Comparison of ENCODE assay signal across 1 cellular context in the genomic region with DNA sequence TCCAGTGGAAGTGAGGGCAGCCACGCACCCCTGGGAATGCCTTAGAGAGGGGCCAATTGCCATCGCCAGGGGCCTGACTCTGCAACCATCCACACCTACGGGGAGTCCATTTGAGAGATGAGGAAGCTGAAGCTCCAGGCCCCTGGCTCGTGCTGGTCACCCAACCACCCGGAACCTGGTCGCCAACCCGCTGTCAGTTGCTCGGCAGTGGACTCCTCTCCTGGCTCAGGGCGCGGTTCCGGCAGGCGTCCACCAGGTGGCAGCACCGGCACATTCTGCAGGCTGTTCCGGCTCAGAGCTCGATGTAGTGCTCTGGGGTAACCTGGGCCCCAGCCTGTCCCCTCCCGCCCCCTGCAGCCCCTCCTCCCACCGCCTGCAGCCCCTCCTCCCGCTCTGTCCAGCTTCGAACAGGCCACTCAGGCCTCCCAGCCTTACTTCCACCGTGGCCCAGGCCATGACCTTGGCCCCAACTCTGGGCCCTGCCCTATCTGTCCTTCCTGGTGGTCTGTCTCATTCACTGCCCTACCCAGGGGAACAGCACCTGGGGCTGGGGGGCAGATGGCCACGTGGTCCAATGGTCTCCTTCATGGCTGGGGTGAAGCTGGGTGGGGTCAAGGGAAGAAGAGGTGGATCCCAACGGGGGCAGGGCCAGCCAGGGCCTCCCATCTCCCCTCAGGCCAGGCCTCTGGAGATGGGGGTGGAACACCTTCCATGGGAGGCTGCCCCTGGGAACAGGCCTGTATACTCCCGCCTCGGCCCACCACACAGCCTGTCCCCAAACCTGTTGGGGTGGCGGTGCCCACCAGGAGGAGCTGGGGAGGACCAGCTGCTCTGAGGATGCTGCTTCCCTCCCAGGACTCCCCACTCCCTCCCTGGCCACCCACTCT.
A peak's percentile ranks its signal among the peaks of the same experiment; 100 is the strongest.
TF ChIP-seq lines count a peak whose summit lies in the region.

No MANE protein-coding gene starts in this region.

TF ChIP-seq in K562, 482 proteins besides CTCF, POLR2A, EP300 and RAD21 (continues in another document):
- TF ChIP-seq ARNT (IDR thresholded peaks at IDR 0.05): no peak
- TF ChIP-seq, protein P1, sequence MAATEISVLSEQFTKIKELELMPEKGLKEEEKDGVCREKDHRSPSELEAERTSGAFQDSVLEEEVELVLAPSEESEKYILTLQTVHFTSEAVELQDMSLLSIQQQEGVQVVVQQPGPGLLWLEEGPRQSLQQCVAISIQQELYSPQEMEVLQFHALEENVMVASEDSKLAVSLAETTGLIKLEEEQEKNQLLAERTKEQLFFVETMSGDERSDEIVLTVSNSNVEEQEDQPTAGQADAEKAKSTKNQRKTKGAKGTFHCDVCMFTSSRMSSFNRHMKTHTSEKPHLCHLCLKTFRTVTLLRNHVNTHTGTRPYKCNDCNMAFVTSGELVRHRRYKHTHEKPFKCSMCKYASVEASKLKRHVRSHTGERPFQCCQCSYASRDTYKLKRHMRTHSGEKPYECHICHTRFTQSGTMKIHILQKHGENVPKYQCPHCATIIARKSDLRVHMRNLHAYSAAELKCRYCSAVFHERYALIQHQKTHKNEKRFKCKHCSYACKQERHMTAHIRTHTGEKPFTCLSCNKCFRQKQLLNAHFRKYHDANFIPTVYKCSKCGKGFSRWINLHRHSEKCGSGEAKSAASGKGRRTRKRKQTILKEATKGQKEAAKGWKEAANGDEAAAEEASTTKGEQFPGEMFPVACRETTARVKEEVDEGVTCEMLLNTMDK (IDR thresholded peaks at IDR 0.05; ENCODE audit: borderline replicate concordance, insufficient read depth, low read depth, low read length, poor library complexity, severe bottlenecking): peak; percentile 66
- TF ChIP-seq SREBF1 (IDR thresholded peaks at IDR 0.05; ENCODE audit: borderline replicate concordance, low read depth, low read length): no peak
- TF ChIP-seq ZNF217 (CRISPR knock-in tag; IDR thresholded peaks at IDR 0.05): no peak
- TF ChIP-seq ESRRA (IDR thresholded peaks at IDR 0.05; ENCODE audit: borderline replicate concordance, low read depth): peak; percentile 70
- TF ChIP-seq, protein P2, sequence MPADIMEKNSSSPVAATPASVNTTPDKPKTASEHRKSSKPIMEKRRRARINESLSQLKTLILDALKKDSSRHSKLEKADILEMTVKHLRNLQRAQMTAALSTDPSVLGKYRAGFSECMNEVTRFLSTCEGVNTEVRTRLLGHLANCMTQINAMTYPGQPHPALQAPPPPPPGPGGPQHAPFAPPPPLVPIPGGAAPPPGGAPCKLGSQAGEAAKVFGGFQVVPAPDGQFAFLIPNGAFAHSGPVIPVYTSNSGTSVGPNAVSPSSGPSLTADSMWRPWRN (IDR thresholded peaks at IDR 0.05; ENCODE audit: low read depth): no peak
- no peak for TF ChIP-seq GATAD2A (IDR thresholded peaks at IDR 0.05)
- peak; percentile 63; the same call in 1 of the 2 replicates for TF ChIP-seq EP400 (IDR thresholded peaks at IDR 0.05)
- TF ChIP-seq TOE1 (IDR thresholded peaks at IDR 0.05; ENCODE audit: borderline replicate concordance): no peak
- no peak for TF ChIP-seq TOE1 (CRISPR knock-in tag; IDR thresholded peaks at IDR 0.05; ENCODE audit: borderline replicate concordance, low read depth)
- TF ChIP-seq ATF1 (CRISPR knock-in tag; IDR thresholded peaks at IDR 0.05): no peak
- TF ChIP-seq ATF1 (tag; IDR thresholded peaks at IDR 0.05): no peak
- TF ChIP-seq ZNF239 (CRISPR knock-in tag; IDR thresholded peaks at IDR 0.05): no peak
- TF ChIP-seq ZNF695 (CRISPR knock-in tag; IDR thresholded peaks at IDR 0.05): no peak
- peak in 1 of 2 experiments; percentile 20; a peak in 1 of 4 replicates for TF ChIP-seq TEAD1 (CRISPR knock-in tag; IDR thresholded peaks at IDR 0.05)
- TF ChIP-seq, protein P3, sequence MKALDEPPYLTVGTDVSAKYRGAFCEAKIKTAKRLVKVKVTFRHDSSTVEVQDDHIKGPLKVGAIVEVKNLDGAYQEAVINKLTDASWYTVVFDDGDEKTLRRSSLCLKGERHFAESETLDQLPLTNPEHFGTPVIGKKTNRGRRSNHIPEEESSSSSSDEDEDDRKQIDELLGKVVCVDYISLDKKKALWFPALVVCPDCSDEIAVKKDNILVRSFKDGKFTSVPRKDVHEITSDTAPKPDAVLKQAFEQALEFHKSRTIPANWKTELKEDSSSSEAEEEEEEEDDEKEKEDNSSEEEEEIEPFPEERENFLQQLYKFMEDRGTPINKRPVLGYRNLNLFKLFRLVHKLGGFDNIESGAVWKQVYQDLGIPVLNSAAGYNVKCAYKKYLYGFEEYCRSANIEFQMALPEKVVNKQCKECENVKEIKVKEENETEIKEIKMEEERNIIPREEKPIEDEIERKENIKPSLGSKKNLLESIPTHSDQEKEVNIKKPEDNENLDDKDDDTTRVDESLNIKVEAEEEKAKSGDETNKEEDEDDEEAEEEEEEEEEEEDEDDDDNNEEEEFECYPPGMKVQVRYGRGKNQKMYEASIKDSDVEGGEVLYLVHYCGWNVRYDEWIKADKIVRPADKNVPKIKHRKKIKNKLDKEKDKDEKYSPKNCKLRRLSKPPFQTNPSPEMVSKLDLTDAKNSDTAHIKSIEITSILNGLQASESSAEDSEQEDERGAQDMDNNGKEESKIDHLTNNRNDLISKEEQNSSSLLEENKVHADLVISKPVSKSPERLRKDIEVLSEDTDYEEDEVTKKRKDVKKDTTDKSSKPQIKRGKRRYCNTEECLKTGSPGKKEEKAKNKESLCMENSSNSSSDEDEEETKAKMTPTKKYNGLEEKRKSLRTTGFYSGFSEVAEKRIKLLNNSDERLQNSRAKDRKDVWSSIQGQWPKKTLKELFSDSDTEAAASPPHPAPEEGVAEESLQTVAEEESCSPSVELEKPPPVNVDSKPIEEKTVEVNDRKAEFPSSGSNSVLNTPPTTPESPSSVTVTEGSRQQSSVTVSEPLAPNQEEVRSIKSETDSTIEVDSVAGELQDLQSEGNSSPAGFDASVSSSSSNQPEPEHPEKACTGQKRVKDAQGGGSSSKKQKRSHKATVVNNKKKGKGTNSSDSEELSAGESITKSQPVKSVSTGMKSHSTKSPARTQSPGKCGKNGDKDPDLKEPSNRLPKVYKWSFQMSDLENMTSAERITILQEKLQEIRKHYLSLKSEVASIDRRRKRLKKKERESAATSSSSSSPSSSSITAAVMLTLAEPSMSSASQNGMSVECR (CRISPR knock-in tag; IDR thresholded peaks at IDR 0.05): peak; percentile 42; the same call in 1 of the 2 replicates
- TF ChIP-seq, protein P4, sequence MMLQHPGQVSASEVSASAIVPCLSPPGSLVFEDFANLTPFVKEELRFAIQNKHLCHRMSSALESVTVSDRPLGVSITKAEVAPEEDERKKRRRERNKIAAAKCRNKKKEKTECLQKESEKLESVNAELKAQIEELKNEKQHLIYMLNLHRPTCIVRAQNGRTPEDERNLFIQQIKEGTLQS (IDR thresholded peaks at IDR 0.05): no peak
- TF ChIP-seq, protein P4 (CRISPR knock-in tag; conservative IDR thresholded peaks at IDR 0.05): no peak
- TF ChIP-seq, protein P5, sequence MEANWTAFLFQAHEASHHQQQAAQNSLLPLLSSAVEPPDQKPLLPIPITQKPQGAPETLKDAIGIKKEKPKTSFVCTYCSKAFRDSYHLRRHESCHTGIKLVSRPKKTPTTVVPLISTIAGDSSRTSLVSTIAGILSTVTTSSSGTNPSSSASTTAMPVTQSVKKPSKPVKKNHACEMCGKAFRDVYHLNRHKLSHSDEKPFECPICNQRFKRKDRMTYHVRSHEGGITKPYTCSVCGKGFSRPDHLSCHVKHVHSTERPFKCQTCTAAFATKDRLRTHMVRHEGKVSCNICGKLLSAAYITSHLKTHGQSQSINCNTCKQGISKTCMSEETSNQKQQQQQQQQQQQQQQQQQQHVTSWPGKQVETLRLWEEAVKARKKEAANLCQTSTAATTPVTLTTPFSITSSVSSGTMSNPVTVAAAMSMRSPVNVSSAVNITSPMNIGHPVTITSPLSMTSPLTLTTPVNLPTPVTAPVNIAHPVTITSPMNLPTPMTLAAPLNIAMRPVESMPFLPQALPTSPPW (CRISPR knock-in tag; IDR thresholded peaks at IDR 0.05): peak; percentile 81
- TF ChIP-seq, protein P6, sequence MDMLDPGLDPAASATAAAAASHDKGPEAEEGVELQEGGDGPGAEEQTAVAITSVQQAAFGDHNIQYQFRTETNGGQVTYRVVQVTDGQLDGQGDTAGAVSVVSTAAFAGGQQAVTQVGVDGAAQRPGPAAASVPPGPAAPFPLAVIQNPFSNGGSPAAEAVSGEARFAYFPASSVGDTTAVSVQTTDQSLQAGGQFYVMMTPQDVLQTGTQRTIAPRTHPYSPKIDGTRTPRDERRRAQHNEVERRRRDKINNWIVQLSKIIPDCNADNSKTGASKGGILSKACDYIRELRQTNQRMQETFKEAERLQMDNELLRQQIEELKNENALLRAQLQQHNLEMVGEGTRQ (CRISPR knock-in tag; IDR thresholded peaks at IDR 0.05): peak; percentile 60
- TF ChIP-seq ZNF57 (CRISPR knock-in tag; IDR thresholded peaks at IDR 0.05): no peak
- peak; percentile 64; the same call in 1 of the 2 replicates for TF ChIP-seq RAD51 (IDR thresholded peaks at IDR 0.05; ENCODE audit: borderline replicate concordance, low read depth)
- TF ChIP-seq SOX6 (IDR thresholded peaks at IDR 0.05): no peak
- peak; percentile 72; the same call in 1 of the 2 replicates for TF ChIP-seq ZBTB7A (IDR thresholded peaks at IDR 0.05; ENCODE audit: borderline replicate concordance, control insufficient read depth, low read depth, low read length)
- TF ChIP-seq, protein P7, sequence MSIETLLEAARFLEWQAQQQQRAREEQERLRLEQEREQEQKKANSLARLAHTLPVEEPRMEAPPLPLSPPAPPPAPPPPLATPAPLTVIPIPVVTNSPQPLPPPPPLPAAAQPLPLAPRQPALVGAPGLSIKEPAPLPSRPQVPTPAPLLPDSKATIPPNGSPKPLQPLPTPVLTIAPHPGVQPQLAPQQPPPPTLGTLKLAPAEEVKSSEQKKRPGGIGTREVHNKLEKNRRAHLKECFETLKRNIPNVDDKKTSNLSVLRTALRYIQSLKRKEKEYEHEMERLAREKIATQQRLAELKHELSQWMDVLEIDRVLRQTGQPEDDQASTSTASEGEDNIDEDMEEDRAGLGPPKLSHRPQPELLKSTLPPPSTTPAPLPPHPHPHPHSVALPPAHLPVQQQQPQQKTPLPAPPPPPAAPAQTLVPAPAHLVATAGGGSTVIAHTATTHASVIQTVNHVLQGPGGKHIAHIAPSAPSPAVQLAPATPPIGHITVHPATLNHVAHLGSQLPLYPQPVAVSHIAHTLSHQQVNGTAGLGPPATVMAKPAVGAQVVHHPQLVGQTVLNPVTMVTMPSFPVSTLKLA (conservative IDR thresholded peaks at IDR 0.05): peak; percentile 69 to 76; a peak in 3 of 4 replicates
- no peak for TF ChIP-seq NR2C2 (CRISPR knock-in tag; IDR thresholded peaks at IDR 0.05)
- TF ChIP-seq NR2C2 (tag; IDR thresholded peaks at IDR 0.05): 0 out of 2 replicates have a peak, but pooled peaks have one; percentile 15
- TF ChIP-seq POLR2AphosphoS5 (IDR thresholded peaks at IDR 0.05; ENCODE audit: control insufficient read depth, insufficient read depth, low read depth, low read length): peak; percentile 27; the same call in 1 of the 2 replicates
- no peak for TF ChIP-seq NCOA1 (IDR thresholded peaks at IDR 0.05; ENCODE audit: low read depth)
- peak; percentile 43 for TF ChIP-seq POLR2B (IDR thresholded peaks at IDR 0.05; ENCODE audit: low read depth, partially characterized antibody)
- TF ChIP-seq COPS2 (conservative IDR thresholded peaks at IDR 0.05): no peak
- peak in 1 of 2 experiments; percentile 51; a peak in 1 of 4 replicates for TF ChIP-seq HDAC1 (IDR thresholded peaks at IDR 0.05)
- TF ChIP-seq ELF1 (tag; IDR thresholded peaks at IDR 0.05): 0 out of 2 replicates have a peak, but pooled peaks have one; percentile 21
- TF ChIP-seq KLF10 (CRISPR knock-in tag; IDR thresholded peaks at IDR 0.05): no peak
